ENCODE assay signal across 8 cellular contexts in the genomic region with DNA sequence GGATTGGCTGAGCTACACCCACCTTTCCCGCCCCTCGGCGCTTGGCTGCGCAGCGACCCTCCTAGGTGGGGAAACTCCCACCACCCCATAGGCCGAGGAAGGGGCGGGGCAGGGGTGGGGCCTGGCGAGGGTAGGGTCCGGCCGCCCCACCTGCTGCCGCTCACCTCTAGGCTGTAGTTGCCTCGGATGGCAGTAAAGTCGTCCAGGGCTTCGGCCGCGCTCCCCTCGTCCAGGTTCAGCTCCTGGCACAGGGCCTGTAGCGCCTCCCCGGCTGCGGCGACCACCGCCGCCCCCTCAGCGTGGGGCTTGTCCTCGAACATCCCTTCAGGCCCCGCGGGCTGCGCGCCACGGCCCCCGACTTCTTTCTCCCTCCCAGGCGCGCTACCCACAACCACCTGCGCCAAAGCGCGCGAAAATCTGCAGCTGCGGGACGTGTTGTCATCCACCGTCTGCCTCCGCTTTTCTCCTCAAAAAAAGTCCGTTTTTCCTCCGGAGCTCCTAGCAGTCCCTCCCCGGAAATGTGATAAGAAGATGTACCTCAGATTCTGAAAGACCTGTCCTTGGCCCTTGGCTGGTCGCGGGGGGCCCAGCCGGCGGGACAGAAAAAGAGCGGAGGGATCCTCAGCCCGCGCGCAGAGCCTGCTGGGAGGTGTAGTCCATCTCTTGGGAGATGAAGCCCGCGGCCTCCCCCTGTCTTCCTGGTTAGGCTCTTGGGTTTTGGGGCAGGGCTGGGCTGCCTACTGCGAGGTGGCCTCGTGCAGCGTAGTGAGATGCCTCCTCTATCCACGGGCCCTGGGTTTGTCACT. TPM values are rescaled to one million over a fixed set of nuclear protein-coding genes. Genes with fewer than 3 reads are reported as not detected.
DNase-seq lines count a peak whose midpoint lies in the region; TF ChIP-seq lines count a peak whose summit lies in the region.

A gene with protein sequence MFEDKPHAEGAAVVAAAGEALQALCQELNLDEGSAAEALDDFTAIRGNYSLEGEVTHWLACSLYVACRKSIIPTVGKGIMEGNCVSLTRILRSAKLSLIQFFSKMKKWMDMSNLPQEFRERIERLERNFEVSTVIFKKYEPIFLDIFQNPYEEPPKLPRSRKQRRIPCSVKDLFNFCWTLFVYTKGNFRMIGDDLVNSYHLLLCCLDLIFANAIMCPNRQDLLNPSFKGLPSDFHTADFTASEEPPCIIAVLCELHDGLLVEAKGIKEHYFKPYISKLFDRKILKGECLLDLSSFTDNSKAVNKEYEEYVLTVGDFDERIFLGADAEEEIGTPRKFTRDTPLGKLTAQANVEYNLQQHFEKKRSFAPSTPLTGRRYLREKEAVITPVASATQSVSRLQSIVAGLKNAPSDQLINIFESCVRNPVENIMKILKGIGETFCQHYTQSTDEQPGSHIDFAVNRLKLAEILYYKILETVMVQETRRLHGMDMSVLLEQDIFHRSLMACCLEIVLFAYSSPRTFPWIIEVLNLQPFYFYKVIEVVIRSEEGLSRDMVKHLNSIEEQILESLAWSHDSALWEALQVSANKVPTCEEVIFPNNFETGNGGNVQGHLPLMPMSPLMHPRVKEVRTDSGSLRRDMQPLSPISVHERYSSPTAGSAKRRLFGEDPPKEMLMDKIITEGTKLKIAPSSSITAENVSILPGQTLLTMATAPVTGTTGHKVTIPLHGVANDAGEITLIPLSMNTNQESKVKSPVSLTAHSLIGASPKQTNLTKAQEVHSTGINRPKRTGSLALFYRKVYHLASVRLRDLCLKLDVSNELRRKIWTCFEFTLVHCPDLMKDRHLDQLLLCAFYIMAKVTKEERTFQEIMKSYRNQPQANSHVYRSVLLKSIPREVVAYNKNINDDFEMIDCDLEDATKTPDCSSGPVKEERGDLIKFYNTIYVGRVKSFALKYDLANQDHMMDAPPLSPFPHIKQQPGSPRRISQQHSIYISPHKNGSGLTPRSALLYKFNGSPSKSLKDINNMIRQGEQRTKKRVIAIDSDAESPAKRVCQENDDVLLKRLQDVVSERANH (minus strand): TSS at position 389 of the 806 bp plus-strand sequence. CDS start 69 bp downstream, at position 320.

- peak within 1 kb of the TSS; percentile 98 for H3K14ac ChIP-seq in H9 (ENCODE audit: insufficient read depth, low read length)

- peak within 1 kb of the TSS; percentile 69 for H4K5ac ChIP-seq in H9 (ENCODE audit: insufficient read length, low read depth, low read length)

- no peak within 1 kb of the TSS for H4K8ac ChIP-seq in H9 (replicated peaks; ENCODE audit: insufficient read length, low read depth, low read length)

- no peak within 1 kb of the TSS for H2BK5ac ChIP-seq in H9 (ENCODE audit: insufficient read length, low read length)

- TF ChIP-seq CTCF in H9 (conservative IDR thresholded peaks at IDR 0.05) = peak; percentile 32; the same call in 2 of the 3 replicates
- TF ChIP-seq CTCF in MM.1S (IDR thresholded peaks at IDR 0.05; ENCODE audit: low read length) = peak; percentile 17; the same call in 1 of the 2 replicates

- WGBS in H9 (ENCODE audit: extremely low coverage, insufficient read length, low lambda C conversion rate) = no CpG with 5 or more reads among the region's 58 CpGs

- no peaks in the 10 kb centered on the region for H3K27me3 Mint-ChIP-seq in H9 (ENCODE audit: low read depth)

- peaks cover 1% of the 10 kb centered on the region; the same call in 1 of the 2 replicates for H3K4me1 ChIP-seq in H9 (ENCODE audit: insufficient read depth, low read length)
- H3K4me1 ChIP-seq in MM.1S (ENCODE audit: low read length) = peaks cover 14% of the 10 kb centered on the region
- H3K4me1 ChIP-seq in neuron (ENCODE audit: insufficient read depth, low read length) = peaks cover 16% of the 10 kb centered on the region

- H3K4me3 Mint-ChIP-seq in H9 = peak within 1 kb of the TSS; percentile 96

- H3K27ac ChIP-seq in H9 (ENCODE audit: insufficient read length, low read depth, low read length) (peak within 1 kb of the TSS; percentile 25), MM.1S (ENCODE audit: low read length) (peak within 1 kb of the TSS; percentile 90)

- H3K9me3 Mint-ChIP-seq in H9 = peaks cover 0 to 2% of the 10 kb centered on the region in 2 experiments; a peak in 1 of 5 replicates

- H3K79me2 ChIP-seq in H9 (ENCODE audit: insufficient read depth, low read length) (peaks cover 2% of the 10 kb centered on the region; the same call in 1 of the 2 replicates), MM.1S (ENCODE audit: low read length) (peaks cover 50% of the 10 kb centered on the region)

- peaks cover 18 to 25% of the 10 kb centered on the region in 2 experiments for H3K4me1 Mint-ChIP-seq in H9

- H3K56ac ChIP-seq in H9 (ENCODE audit: insufficient read length, low read depth, low read length) = peak within 1 kb of the TSS; percentile 64

- H3K9me2 ChIP-seq in MM.1S (replicated peaks; ENCODE audit: insufficient read depth, low read length) = no peaks in the 10 kb centered on the region

- H2AFZ ChIP-seq in H9 (ENCODE audit: low read length) (peak within 1 kb of the TSS; percentile 92), MM.1S (ENCODE audit: low read length) (peak within 1 kb of the TSS; percentile 100), neuron (ENCODE audit: low read depth, low read length) (peak within 1 kb of the TSS; percentile 100)

- H3K4me2 ChIP-seq in H9 (ENCODE audit: insufficient read depth, insufficient read length, low read length) (peak within 1 kb of the TSS; percentile 74), MM.1S (ENCODE audit: low read depth, low read length) (peak within 1 kb of the TSS; percentile 69)

- H3K23ac ChIP-seq in H9 (ENCODE audit: insufficient read length, low read depth, low read length) = no peak within 1 kb of the TSS

- DNase-seq in EL (peak; percentile 89), H9 (peak; percentile 95), MM.1S (peak; percentile 89), SIG-M5 treated with dmso at 0.1 percent for 504 hours (lab: John Stamatoyannopoulos, UW; ENCODE audit: unreplicated experiment) (peak; percentile 89), activated gamma-delta T cell treated with Interleukin-2 at 50 U/mL for 16 hours (peak; percentile 80), foreskin melanocyte (peak; percentile 89), stromal cell of bone marrow (ENCODE audit: low read depth) (peak; percentile 74)

- H3T11ph ChIP-seq in H9 (ENCODE audit: low read length) = peak within 1 kb of the TSS; percentile 69

- H2BK12ac ChIP-seq in H9 (ENCODE audit: insufficient read length, low read depth, low read length) = no peak within 1 kb of the TSS

- H3K36me3 ChIP-seq in MM.1S (replicated peaks; ENCODE audit: insufficient read depth, low read length) = no peaks in the 10 kb centered on the region; the same call in 1 of the 2 replicates
- H3K36me3 ChIP-seq in neuron (ENCODE audit: insufficient read depth, low read length) = peaks cover 12% of the 10 kb centered on the region

- peak within 1 kb of the TSS; percentile 91 for H3K9ac ChIP-seq in H9 (ENCODE audit: extremely low read depth, insufficient read length, low read length)
- H3K9ac ChIP-seq in MM.1S (ENCODE audit: low read length) = peak within 1 kb of the TSS; percentile 99

- H2BK120ac ChIP-seq in H9 (ENCODE audit: low read depth, low read length, poor library complexity, severe bottlenecking) = no peak within 1 kb of the TSS

- H3K27me3 ChIP-seq in H9 (ENCODE audit: insufficient read depth, low read length) (no peaks in the 10 kb centered on the region), MM.1S (replicated peaks; ENCODE audit: insufficient read depth, low read length) (no peaks in the 10 kb centered on the region), neuron (ENCODE audit: insufficient read depth, low read length) (no peaks in the 10 kb centered on the region)

- no peak within 1 kb of the TSS for H4K91ac ChIP-seq in H9 (ENCODE audit: insufficient read length, low read depth, low read length)

- peak within 1 kb of the TSS; percentile 98 for H3K18ac ChIP-seq in H9 (ENCODE audit: insufficient read length, low read depth, low read length)

- no peak within 1 kb of the TSS for H2BK15ac ChIP-seq in H9 (ENCODE audit: low read depth, low read length)

- peaks cover 8% of the 10 kb centered on the region; the same call in 1 of the 2 replicates for H3F3A ChIP-seq in MM.1S (ENCODE audit: insufficient read depth, low read length)

- H2BK20ac ChIP-seq in H9 (ENCODE audit: low read depth, low read length, poor library complexity, severe bottlenecking) = no peak within 1 kb of the TSS

- peaks cover 6% of the 10 kb centered on the region for H3K23me2 ChIP-seq in H9 (ENCODE audit: insufficient read length, low read depth, low read length, poor library complexity, severe bottlenecking)

- H3K36me3 Mint-ChIP-seq in H9 (ENCODE audit: insufficient read depth in 1 of 3, low read depth in 3 of 3) = peaks cover 4 to 29% (median 23%) of the 10 kb centered on the region in 3 experiments

- peaks cover 9% of the 10 kb centered on the region for H3K79me1 ChIP-seq in H9 (ENCODE audit: insufficient read depth, low read depth, low read length, poor library complexity, severe bottlenecking)

- H3K4me3 ChIP-seq in MM.1S (ENCODE audit: low read length) (peak within 1 kb of the TSS; percentile 89), neuron (ENCODE audit: low read length) (peak within 1 kb of the TSS; percentile 92)

- H4K20me1 ChIP-seq in H9 (ENCODE audit: control insufficient read depth, insufficient read depth, insufficient read length) (no peaks in the 10 kb centered on the region), MM.1S (ENCODE audit: insufficient read depth, low read length) (no peaks in the 10 kb centered on the region)

- H3K9me3 ChIP-seq in H9 (ENCODE audit: control insufficient read depth, low read depth, low read length) = no peaks in the 10 kb centered on the region
- no peaks in the 10 kb centered on the region for H3K9me3 ChIP-seq in MM.1S (replicated peaks; ENCODE audit: insufficient read depth, low read length)
- H3K9me3 ChIP-seq in neuron (ENCODE audit: low read length) = no peaks in the 10 kb centered on the region

- H2AK5ac ChIP-seq in H9 (ENCODE audit: insufficient read length, low read length) = no peak within 1 kb of the TSS

- peak within 1 kb of the TSS; percentile 100 for H3K27ac Mint-ChIP-seq in H9

- no peak within 1 kb of the TSS; the same call in 1 of the 2 replicates for H3K4ac ChIP-seq in H9 (ENCODE audit: low read depth, low read length)

RNA-seq across cellular contexts. Expression of the gene that starts here (rescaled TPM):
- 14.1 and 16.3 TPM in 2 replicates for total RNA-seq in H9 (2021)

Comparison
In these comparisons a context has a peak if more than half of its experiments do, and no peak if none do; other contexts are left out.
1. Peak in every context shown above with its lines: DNase-seq, H3K4me3 ChIP-seq and H3K27ac ChIP-seq.